In genomic region chr4:77863341-77863740, GRCh38 we compare ENCODE assay signal across 8 cellular contexts. TPM values are rescaled to one million over a fixed set of nuclear protein-coding genes. Genes with fewer than 3 reads are reported as not detected.
DNase-seq lines count a peak whose midpoint lies in the region; ATAC-seq and TF ChIP-seq lines count a peak whose summit lies in the region.
"Not testable (repeated sequence)": the region's sequence is repeated elsewhere in the genome, so short reads cannot be mapped to it uniquely, and the experiment has no call there.

No MANE protein-coding gene starts in this region.

- H3K9me3 Mint-ChIP-seq in H9; activated CD8-positive, alpha-beta T cell treated with anti-CD3 and anti-CD28 coated beads for 36 hours: not testable (repeated sequence)

- not testable (repeated sequence) for H3K14ac ChIP-seq in H9 (ENCODE audit: insufficient read depth, low read length)

- H2BK12ac ChIP-seq in H9 (ENCODE audit: insufficient read length, low read depth, low read length) = not testable (repeated sequence)

- H3K36me3 Mint-ChIP-seq in H9 (ENCODE audit: insufficient read depth in 1 of 3, low read depth in 3 of 3) = peaks cover 6 to 20% (median 13%) of the 10 kb centered on the region in 3 experiments; a peak in 6 of 7 replicates
- H3K36me3 Mint-ChIP-seq in activated CD8-positive, alpha-beta T cell treated with anti-CD3 and anti-CD28 coated beads for 36 hours (ENCODE audit: low read depth) = peaks cover 37% of the 10 kb centered on the region

- H2BK5ac ChIP-seq in H9 (ENCODE audit: insufficient read length, low read length) = not testable (repeated sequence)

- not testable (repeated sequence) for H3K27me3 ChIP-seq in AG04450 (ENCODE audit: control insufficient read depth, insufficient read depth, low read length); H9 (ENCODE audit: insufficient read depth, low read length); NT2/D1 (ENCODE audit: insufficient read depth, insufficient read length); heart right ventricle; muscle layer of colon (ENCODE audit: control insufficient read depth in 1 of 2, insufficient read depth in 2 of 2, low read length in 2 of 2); spleen (replicated peaks in 1 of 7)

- H3K4me1 Mint-ChIP-seq in H9 = peaks cover 11 to 21% of the 10 kb centered on the region in 2 experiments
- peaks cover 49% of the 10 kb centered on the region for H3K4me1 Mint-ChIP-seq in activated CD8-positive, alpha-beta T cell treated with anti-CD3 and anti-CD28 coated beads for 36 hours (ENCODE audit: low read depth)

- not testable (repeated sequence) for H3K4me1 ChIP-seq in H9 (ENCODE audit: insufficient read depth, low read length); NT2/D1 (ENCODE audit: insufficient read depth, insufficient read length); muscle layer of colon (ENCODE audit: insufficient read depth, low read length)
- peaks cover 0 to 22% (median 14%) of the 10 kb centered on the region in 9 donors for H3K4me1 ChIP-seq in heart right ventricle
- H3K4me1 ChIP-seq in spleen = peaks cover 9 to 61% (median 34%) of the 10 kb centered on the region in 6 donors

- not testable (repeated sequence) for H3K9me3 ChIP-seq in AG04450 (ENCODE audit: control insufficient read depth, insufficient read depth, low read length); H9 (ENCODE audit: control insufficient read depth, low read depth, low read length); NT2/D1 (ENCODE audit: insufficient read depth, low read length); heart right ventricle; muscle layer of colon (ENCODE audit: low read length); spleen

- not testable (repeated sequence) for H3K79me1 ChIP-seq in H9 (ENCODE audit: insufficient read depth, low read depth, low read length, poor library complexity, severe bottlenecking)

- H3K36me3 ChIP-seq in NT2/D1 (ENCODE audit: insufficient read depth, insufficient read length, low read length) (peaks cover 20% of the 10 kb centered on the region), heart right ventricle (peaks cover 0 to 34% (median 0%) of the 10 kb centered on the region in 9 donors), spleen (peaks cover 0 to 32% (median 5%) of the 10 kb centered on the region in 6 donors)
- not testable (repeated sequence) for H3K36me3 ChIP-seq in muscle layer of colon (ENCODE audit: insufficient read depth, low read length)

- H3K18ac ChIP-seq in H9 (ENCODE audit: insufficient read length, low read depth, low read length) = not testable (repeated sequence)

- peak overlapping the region; percentile 72 for H3K4me2 ChIP-seq in H9 (ENCODE audit: insufficient read depth, insufficient read length, low read length)

- not testable (repeated sequence) for H3K4ac ChIP-seq in H9 (ENCODE audit: low read depth, low read length)

- not testable (repeated sequence) for H4K20me1 ChIP-seq in H9 (ENCODE audit: control insufficient read depth, insufficient read depth, insufficient read length)

- not testable (repeated sequence) for H3K79me2 ChIP-seq in H9 (ENCODE audit: insufficient read depth, low read length)

- H3K9ac ChIP-seq in H9 (ENCODE audit: extremely low read depth, insufficient read length, low read length) (peak overlapping the region; percentile 94), NT2/D1 (ENCODE audit: insufficient read length, low read depth) (peak overlapping the region; percentile 84), muscle layer of colon (ENCODE audit: low read length) (peak overlapping the region; percentile 93)

- H2AFZ ChIP-seq in H9 (ENCODE audit: low read length) = not testable (repeated sequence)

- CTCF ChIA-PET in AG04450 (lab: Charles Lee) = not testable (repeated sequence)
- CTCF ChIA-PET in activated CD8-positive, alpha-beta T cell treated with anti-CD3 and anti-CD28 coated beads for 36 hours (lab: Charles Lee) = interaction anchor here (0.9 to 1.5 kb wide), 2 partner anchors 18 to 135 kb away, joined by 3 to 4 read pairs; no protein-coding TSS in a partner anchor

- intact Hi-C loops in activated CD8-positive, alpha-beta T cell treated with anti-CD3 and anti-CD28 coated beads for 36 hours (cut with micrococcal nuclease) = not testable (repeated sequence)
- intact Hi-C loops in heart right ventricle (cut with DNase I) (loop anchor here in 6 of 10 donors (2.0 to 10.0 kb wide), 5 partner anchors 43 to 246 kb away; partner anchors contain the start of gene CNOT6L (in 4 of the 6)), spleen (cut with DNase I; ENCODE audit: low total_unique reads) (loop anchor here (5.0 kb wide), 1 partner anchor 46 kb away; the partner anchor contains the start of gene CNOT6L)

- ATAC-seq in activated CD8-positive, alpha-beta T cell treated with anti-CD3 and anti-CD28 coated beads for 36 hours; heart right ventricle: not testable (repeated sequence)

- peak overlapping the region in 2 of 3 experiments; percentile 99 to 100; a peak in 5 of 7 replicates for H3K27ac Mint-ChIP-seq in H9
- peak overlapping the region; percentile 100 for H3K27ac Mint-ChIP-seq in activated CD8-positive, alpha-beta T cell treated with anti-CD3 and anti-CD28 coated beads for 36 hours

- DNase-seq in AG04450 (ENCODE audit: low read depth, low spot score); H9; NT2/D1 (ENCODE audit: low read depth, low spot score); activated CD8-positive, alpha-beta T cell treated with anti-CD3 and anti-CD28 coated beads for 36 hours; caudate nucleus (lab: John Stamatoyannopoulos, UW); heart right ventricle; spleen: not testable (repeated sequence)

- not testable (repeated sequence) for H4K8ac ChIP-seq in H9 (replicated peaks; ENCODE audit: insufficient read length, low read depth, low read length)

- not testable (repeated sequence) for H4K91ac ChIP-seq in H9 (ENCODE audit: insufficient read length, low read depth, low read length)

- H2BK120ac ChIP-seq in H9 (ENCODE audit: low read depth, low read length, poor library complexity, severe bottlenecking) = not testable (repeated sequence)

- H2BK20ac ChIP-seq in H9 (ENCODE audit: low read depth, low read length, poor library complexity, severe bottlenecking) = not testable (repeated sequence)

- H3K23ac ChIP-seq in H9 (ENCODE audit: insufficient read length, low read depth, low read length) = not testable (repeated sequence)

- peak overlapping the region; percentile 94 to 96 for H3K4me3 Mint-ChIP-seq in H9
- H3K4me3 Mint-ChIP-seq in activated CD8-positive, alpha-beta T cell treated with anti-CD3 and anti-CD28 coated beads for 36 hours = peak overlapping the region; percentile 99

- TF ChIP-seq POLR2A in spleen (IDR thresholded peaks at IDR 0.05) = not testable (repeated sequence)

- not testable (repeated sequence) for H3K27me3 Mint-ChIP-seq in H9 (ENCODE audit: low read depth); activated CD8-positive, alpha-beta T cell treated with anti-CD3 and anti-CD28 coated beads for 36 hours

- peak overlapping the region; percentile 93 for H3K4me3 ChIP-seq in AG04450 (ENCODE audit: low read depth, low read length)
- H3K4me3 ChIP-seq in NT2/D1 (ENCODE audit: insufficient read length, low read depth) = peak overlapping the region; percentile 78
- H3K4me3 ChIP-seq in heart right ventricle = peak overlapping the region; percentile 42 to 85 (median 70)
- H3K4me3 ChIP-seq in muscle layer of colon (ENCODE audit: low read depth in 1 of 2, low read length in 2 of 2) = peak overlapping the region; percentile 83 to 86
- H3K4me3 ChIP-seq in spleen = peak overlapping the region; percentile 56 to 78 (median 75)

- not testable (repeated sequence) for H3K23me2 ChIP-seq in H9 (ENCODE audit: insufficient read length, low read depth, low read length, poor library complexity, severe bottlenecking)

- H4K5ac ChIP-seq in H9 (ENCODE audit: insufficient read length, low read depth, low read length) = not testable (repeated sequence)

- H2BK15ac ChIP-seq in H9 (ENCODE audit: low read depth, low read length) = not testable (repeated sequence)

- H3K56ac ChIP-seq in H9 (ENCODE audit: insufficient read length, low read depth, low read length) = not testable (repeated sequence)

- not testable (repeated sequence) for H3T11ph ChIP-seq in H9 (ENCODE audit: low read length)

- H3K27ac ChIP-seq in AG04450 (ENCODE audit: low read depth, low read length); muscle layer of colon (ENCODE audit: low read depth, low read length): not testable (repeated sequence)
- peak overlapping the region; percentile 96 for H3K27ac ChIP-seq in H9 (ENCODE audit: insufficient read length, low read depth, low read length)
- H3K27ac ChIP-seq in caudate nucleus (ENCODE audit: low read depth, low read length) = peak overlapping the region; percentile 98
- H3K27ac ChIP-seq in heart right ventricle = peak overlapping the region in 9 of 10 donors; percentile 93 to 99 (median 96)
- peak overlapping the region; percentile 92 to 99 (median 96) for H3K27ac ChIP-seq in spleen

- not testable (repeated sequence) for TF ChIP-seq CTCF in AG04450 (IDR thresholded peaks at IDR 0.05; ENCODE audit: low read depth, low read length); H9 (conservative IDR thresholded peaks at IDR 0.05); activated CD8-positive, alpha-beta T cell treated with anti-CD3 and anti-CD28 coated beads for 36 hours (IDR thresholded peaks at IDR 0.05); heart right ventricle (IDR thresholded peaks at IDR 0.05); spleen (IDR thresholded peaks at IDR 0.05 in 8 of 11, conservative IDR thresholded peaks at IDR 0.05 in 3 of 11)

- POLR2A ChIA-PET in AG04450 (lab: Yijun Ruan, JAX) = not testable (repeated sequence)
- POLR2A ChIA-PET in activated CD8-positive, alpha-beta T cell treated with anti-CD3 and anti-CD28 coated beads for 36 hours (lab: Charles Lee) = interaction anchor here (2.0 to 5.8 kb wide), 2 partner anchors 44 to 50 kb away, joined by 7 to 192 read pairs; partner anchors contain the start of gene CNOT6L

- H2AK5ac ChIP-seq in H9 (ENCODE audit: insufficient read length, low read length) = not testable (repeated sequence)

- WGBS in H9 (ENCODE audit: extremely low coverage, insufficient read length, low lambda C conversion rate) = no CpG with 5 or more reads among the region's 14 CpGs
- WGBS in heart right ventricle, 2 donors = 34 to 38% methylated on average over 14 of the region's 14 CpGs
- WGBS in spleen, 5 donors = 18 to 29% (median 23%) methylated on average over 14 of the region's 14 CpGs

RNA-seq across cellular contexts. Expression of gene MRPL1, which starts 0.7 kb away (rescaled TPM):
- polyA plus RNA-seq in AG04450 (2011; rRNA removed) (30.9 and 49.9 TPM in 2 replicates), heart right ventricle (10 to 100 TPM; 30.7 to 46.2 TPM), spleen (10 to 100 TPM; 42.6 to 53.7 (median 44.9) TPM)
- polyA minus RNA-seq in AG04450 (2011; rRNA and poly(A)+ RNA removed) = 4.9 and 9.3 TPM in 2 replicates
- total RNA-seq in H9 (2021) (39.0 and 46.2 TPM in 2 replicates), heart right ventricle (10 to 100 TPM; 29.1 to 57.6 (median 46.7) TPM), spleen (10 to 100 TPM; 14.4 to 32.8 (median 23.6) TPM)
- total RNA-seq in activated CD8-positive, alpha-beta T cell treated with anti-CD3 and anti-CD28 coated beads for 36 hours = 10 to 100 TPM; 55.7 to 62.4 TPM

RNA-seq across cellular contexts. Expression of gene CNOT6L, which starts 44.2 kb away (rescaled TPM):
- 10.7 and 11.2 TPM in 2 replicates for polyA plus RNA-seq in AG04450 (2011; rRNA removed)
- polyA minus RNA-seq in AG04450 (2011; rRNA and poly(A)+ RNA removed) = 27.2 and 36.0 TPM in 2 replicates
- 14.5 and 15.9 TPM in 2 replicates for total RNA-seq in H9 (2021)
- total RNA-seq in activated CD8-positive, alpha-beta T cell treated with anti-CD3 and anti-CD28 coated beads for 36 hours = 100 to 1,000 TPM; 109 to 118 TPM
- 10 to 100 TPM; 13.8 to 32.2 (median 23.4) TPM for total RNA-seq in heart right ventricle
- polyA plus RNA-seq in heart right ventricle = 1 to 10 TPM; 3.2 to 3.5 TPM
- 100 to 1,000 TPM in 4 of 7 donors, 10 to 100 TPM in 3; 60.2 to 122 (median 110) TPM for total RNA-seq in spleen
- polyA plus RNA-seq in spleen = 10 to 100 TPM in 1 of 3 donors, 1 to 10 TPM in 2; 7.0 to 10.6 (median 9.6) TPM
